ENCODE assay signal across 1 cellular context in the genomic region with DNA sequence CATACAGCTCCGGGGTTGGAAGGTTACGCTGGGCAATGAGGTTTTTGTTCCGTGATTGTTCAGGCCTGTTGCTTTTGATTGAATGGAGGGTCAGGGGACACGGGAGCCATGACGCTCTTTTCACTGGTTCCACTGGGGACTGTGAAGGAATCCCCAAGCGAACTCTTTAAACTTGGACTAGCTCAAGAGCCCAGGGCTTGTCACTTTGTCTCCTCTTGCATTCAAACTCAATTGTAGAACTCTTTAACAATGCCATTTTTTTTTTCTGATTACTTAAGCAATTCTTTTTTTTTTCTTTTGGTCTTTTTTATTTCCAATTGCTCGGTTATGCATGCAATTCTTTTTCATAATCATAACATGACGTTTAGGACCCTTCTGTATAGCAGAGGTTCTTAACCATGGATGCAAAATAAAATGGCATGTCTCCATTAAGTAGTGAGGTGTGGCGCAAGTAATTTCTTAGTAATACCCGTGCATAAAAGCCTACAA.
TF ChIP-seq lines count a peak whose summit lies in the region.

No MANE protein-coding gene starts in this region.

TF ChIP-seq in IMR-90, 13 proteins besides CTCF, POLR2A, EP300 and RAD21 (continued from another document):
- TF ChIP-seq, protein P1, sequence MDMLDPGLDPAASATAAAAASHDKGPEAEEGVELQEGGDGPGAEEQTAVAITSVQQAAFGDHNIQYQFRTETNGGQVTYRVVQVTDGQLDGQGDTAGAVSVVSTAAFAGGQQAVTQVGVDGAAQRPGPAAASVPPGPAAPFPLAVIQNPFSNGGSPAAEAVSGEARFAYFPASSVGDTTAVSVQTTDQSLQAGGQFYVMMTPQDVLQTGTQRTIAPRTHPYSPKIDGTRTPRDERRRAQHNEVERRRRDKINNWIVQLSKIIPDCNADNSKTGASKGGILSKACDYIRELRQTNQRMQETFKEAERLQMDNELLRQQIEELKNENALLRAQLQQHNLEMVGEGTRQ (IDR thresholded peaks at IDR 0.05; ENCODE audit: low read depth, low read length): no peak
- TF ChIP-seq CHD1 (IDR thresholded peaks at IDR 0.05; ENCODE audit: low read depth, low read length): no peak
- no peak for TF ChIP-seq FOS (IDR thresholded peaks at IDR 0.05; ENCODE audit: low read depth, low read length)
- TF ChIP-seq CEBPB (IDR thresholded peaks at IDR 0.05; ENCODE audit: low read depth, low read length): no peak
- TF ChIP-seq MAFK (IDR thresholded peaks at IDR 0.05; ENCODE audit: low read depth, low read length): no peak
- TF ChIP-seq, protein P2, sequence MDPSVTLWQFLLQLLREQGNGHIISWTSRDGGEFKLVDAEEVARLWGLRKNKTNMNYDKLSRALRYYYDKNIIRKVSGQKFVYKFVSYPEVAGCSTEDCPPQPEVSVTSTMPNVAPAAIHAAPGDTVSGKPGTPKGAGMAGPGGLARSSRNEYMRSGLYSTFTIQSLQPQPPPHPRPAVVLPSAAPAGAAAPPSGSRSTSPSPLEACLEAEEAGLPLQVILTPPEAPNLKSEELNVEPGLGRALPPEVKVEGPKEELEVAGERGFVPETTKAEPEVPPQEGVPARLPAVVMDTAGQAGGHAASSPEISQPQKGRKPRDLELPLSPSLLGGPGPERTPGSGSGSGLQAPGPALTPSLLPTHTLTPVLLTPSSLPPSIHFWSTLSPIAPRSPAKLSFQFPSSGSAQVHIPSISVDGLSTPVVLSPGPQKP (IDR thresholded peaks at IDR 0.05; ENCODE audit: borderline replicate concordance, low read depth, low read length): no peak
- TF ChIP-seq NFE2L2 (IDR thresholded peaks at IDR 0.05; ENCODE audit: low read depth, low read length): no peak
- no peak for TF ChIP-seq RCOR1 (IDR thresholded peaks at IDR 0.05; ENCODE audit: insufficient replicate concordance, low read length)
- TF ChIP-seq BHLHE40 (IDR thresholded peaks at IDR 0.05; ENCODE audit: low read depth, low read length): no peak
- no peak for TF ChIP-seq RFX5 (IDR thresholded peaks at IDR 0.05; ENCODE audit: low read depth, low read length)
TF ChIP-seq in IMR-90: peak in this region for 0.
